ENCODE assay signal across 1 cellular context in genomic region chr11:46134540-46134939, GRCh38.
TF ChIP-seq lines count a peak whose summit lies in the region.

No MANE protein-coding gene starts in this region.

TF ChIP-seq in H1, 55 proteins besides CTCF, POLR2A, EP300 and RAD21 (continued from another document):
- no peak for TF ChIP-seq GABPA (IDR thresholded peaks at IDR 0.05; ENCODE audit: borderline replicate concordance, insufficient read depth, low read length)
TF ChIP-seq in H1: peak in this region for 3.
